Comparison of ENCODE assay signal across 7 cellular contexts in genomic region chr16:88041986-88042562, GRCh38.
A peak's percentile ranks its signal among the peaks of the same experiment; 100 is the strongest.
DNase-seq lines count a peak whose midpoint lies in the region; ATAC-seq and TF ChIP-seq lines count a peak whose summit lies in the region.
"Not testable (repeated sequence)": the region's sequence is repeated elsewhere in the genome, so short reads cannot be mapped to it uniquely, and the experiment has no call there.

No MANE protein-coding gene starts in this region.

- not testable (repeated sequence) for TF ChIP-seq CTCF in heart left ventricle (IDR thresholded peaks at IDR 0.05)

- not testable (repeated sequence) for H3K9me3 ChIP-seq in CD4-positive, alpha-beta memory T cell (ENCODE audit: control insufficient read depth in 1 of 2, low read length in 2 of 2); heart left ventricle

- H3K27ac Mint-ChIP-seq in CD4-positive, alpha-beta memory T cell: peak overlapping the region in 4 of 7 donors; percentile 16 to 64 (median 36)
- H3K27ac Mint-ChIP-seq in memory B cell: peak overlapping the region; percentile 85
- H3K27ac Mint-ChIP-seq in stimulated activated naive B cell treated with anti-CD40 and anti-IgM and Interleukin-4, amounts not matched to agents 10 μg/mL and 1 μg/mL and 100 μg/mL, for 72 hours: peak overlapping the region; percentile 65

- DNase-seq in CD4-positive, alpha-beta memory T cell; memory B cell (ENCODE audit: low spot score in 2 of 2); stimulated activated naive B cell treated with anti-CD40 and anti-IgM and Interleukin-4, amounts not matched to agents 10 μg/mL and 1 μg/mL and 100 μg/mL, for 72 hours: not testable (repeated sequence)
- DNase-seq in MV-4-11 (lab: John Stamatoyannopoulos, UW) (peak; percentile 20), heart left ventricle (peak in 1 of 5 donors; percentile 20), posterior vena cava (ENCODE audit: low spot score) (peak; percentile 60)
- peak; percentile 6 for DNase-seq in activated CD8-positive, alpha-beta memory T cell treated with anti-CD3 and anti-CD28 coated beads, Interleukin-2, amount 50 U/mL, for 4 hours

- not testable (repeated sequence) for H3K27me3 ChIP-seq in CD4-positive, alpha-beta memory T cell (ENCODE audit: insufficient read depth, low read length); heart left ventricle

- POLR2A ChIA-PET in CD4-positive, alpha-beta memory T cell (lab: Charles Lee; ENCODE audit: partially characterized antibody): not testable (repeated sequence)

- TF ChIP-seq POLR2A in heart left ventricle (IDR thresholded peaks at IDR 0.05): not testable (repeated sequence)

- CTCF ChIA-PET in CD4-positive, alpha-beta memory T cell (lab: Charles Lee; ENCODE audit: partially characterized antibody): not testable (repeated sequence)

- H3K4me1 ChIP-seq in CD4-positive, alpha-beta memory T cell (ENCODE audit: insufficient read depth, low read length); heart left ventricle: not testable (repeated sequence)

- H3K4me1 Mint-ChIP-seq in CD4-positive, alpha-beta memory T cell: not testable (repeated sequence)
- H3K4me1 Mint-ChIP-seq in memory B cell: peaks cover 31% of the 10 kb centered on the region
- peaks cover 35 to 65% of the 10 kb centered on the region in 2 donors for H3K4me1 Mint-ChIP-seq in stimulated activated naive B cell treated with anti-CD40 and anti-IgM and Interleukin-4, amounts not matched to agents 10 μg/mL and 1 μg/mL and 100 μg/mL, for 72 hours

- intact Hi-C loops in CD4-positive, alpha-beta memory T cell (cut with micrococcal nuclease); heart left ventricle (cut with DNase I); posterior vena cava (cut with DNase I): not testable (repeated sequence)

- ATAC-seq in heart left ventricle: peak in 3 of 4 donors; percentile 20 to 36 (median 26)
- ATAC-seq in memory B cell (ENCODE audit: low read depth): not testable (repeated sequence)
- ATAC-seq in stimulated activated naive B cell treated with anti-CD40 and anti-IgM and Interleukin-4, amounts not matched to agents 10 μg/mL and 1 μg/mL and 100 μg/mL, for 72 hours (replicated peaks): peak in 1 of 2 donors; percentile 17

- H3K27ac ChIP-seq in CD4-positive, alpha-beta memory T cell (ENCODE audit: low read depth, low read length); heart left ventricle: not testable (repeated sequence)

- H3K36me3 ChIP-seq in CD4-positive, alpha-beta memory T cell (ENCODE audit: insufficient read depth, low read length): not testable (repeated sequence)
- H3K36me3 ChIP-seq in heart left ventricle: peaks cover 0 to 26% (median 8%) of the 10 kb centered on the region in 9 donors

- H3K27me3 Mint-ChIP-seq in CD4-positive, alpha-beta memory T cell; memory B cell; stimulated activated naive B cell treated with anti-CD40 and anti-IgM and Interleukin-4, amounts not matched to agents 10 μg/mL and 1 μg/mL and 100 μg/mL, for 72 hours: not testable (repeated sequence)

- not testable (repeated sequence) for H3K4me3 ChIP-seq in CD4-positive, alpha-beta memory T cell (ENCODE audit: low read length in 2 of 2); heart left ventricle

- not testable (repeated sequence) for H3K4me3 Mint-ChIP-seq in CD4-positive, alpha-beta memory T cell
- peak overlapping the region; percentile 22 for H3K4me3 Mint-ChIP-seq in memory B cell
- peak overlapping the region; percentile 27 to 50 for H3K4me3 Mint-ChIP-seq in stimulated activated naive B cell treated with anti-CD40 and anti-IgM and Interleukin-4, amounts not matched to agents 10 μg/mL and 1 μg/mL and 100 μg/mL, for 72 hours

- 91 to 94% (median 92%) methylated on average over 18 of the region's 18 CpGs for WGBS in heart left ventricle, 4 donors

- H3K9me3 Mint-ChIP-seq in CD4-positive, alpha-beta memory T cell; memory B cell; stimulated activated naive B cell treated with anti-CD40 and anti-IgM and Interleukin-4, amounts not matched to agents 10 μg/mL and 1 μg/mL and 100 μg/mL, for 72 hours: not testable (repeated sequence)

- H3K36me3 Mint-ChIP-seq in CD4-positive, alpha-beta memory T cell: peaks cover 10 to 50% of the 10 kb centered on the region in 2 donors
- H3K36me3 Mint-ChIP-seq in memory B cell: peaks cover 11% of the 10 kb centered on the region
- H3K36me3 Mint-ChIP-seq in stimulated activated naive B cell treated with anti-CD40 and anti-IgM and Interleukin-4, amounts not matched to agents 10 μg/mL and 1 μg/mL and 100 μg/mL, for 72 hours: peaks cover 42 to 54% of the 10 kb centered on the region in 2 donors
